Comparison of ENCODE assay signal across 1 cellular context in the genomic region with DNA sequence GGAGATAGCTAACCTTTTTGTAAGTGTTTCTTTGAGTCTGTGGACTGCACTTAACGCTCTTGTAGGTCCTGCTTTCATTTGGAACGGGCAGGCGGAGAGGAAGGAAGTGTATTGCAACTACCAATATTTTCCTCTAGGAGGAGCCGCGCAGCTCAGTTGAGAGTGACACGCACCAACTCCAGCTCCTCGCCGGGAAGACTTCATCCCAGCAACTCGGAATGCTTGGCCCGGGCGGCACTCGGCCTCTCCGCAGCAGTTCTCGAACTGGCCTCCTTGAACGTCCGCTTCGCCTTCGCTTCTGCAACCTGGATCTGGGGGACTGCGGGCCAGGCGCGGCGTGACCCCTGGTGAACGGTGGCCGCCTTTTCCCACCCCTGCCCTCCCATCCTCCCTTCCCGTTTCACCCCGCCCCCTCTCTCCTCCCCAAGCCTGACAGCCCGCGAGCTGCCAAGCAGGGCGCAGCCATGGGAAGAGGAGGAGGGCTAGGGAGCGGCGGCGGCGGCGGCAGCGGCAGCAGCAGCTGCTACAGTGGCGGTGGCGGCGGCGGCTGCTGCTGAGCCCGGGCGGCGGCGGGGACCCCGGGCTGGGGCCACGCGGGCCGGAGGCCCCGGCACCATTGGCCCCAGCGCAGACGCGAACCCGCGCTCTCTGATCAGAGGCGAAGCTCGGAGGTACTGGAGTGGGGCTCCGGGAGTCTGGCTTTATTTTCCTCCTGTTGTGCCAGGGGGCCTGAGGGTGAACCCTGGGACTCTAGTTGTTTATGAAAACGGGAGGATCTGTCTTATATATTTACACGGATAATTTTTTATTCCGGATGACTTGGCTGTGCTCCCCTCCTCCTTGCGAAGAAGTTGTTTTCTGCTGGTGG.
A peak's percentile ranks its signal among the peaks of the same experiment; 100 is the strongest.
TF ChIP-seq lines count a peak whose summit lies in the region.

A gene (plus strand): TSS at position 155 of the 868 bp plus-strand sequence. CDS start 142,436 bp downstream, outside the sequence.

TF ChIP-seq in WTC11, 78 proteins besides CTCF, POLR2A, EP300 and RAD21 (continued from another document):
- TF ChIP-seq, protein P1, sequence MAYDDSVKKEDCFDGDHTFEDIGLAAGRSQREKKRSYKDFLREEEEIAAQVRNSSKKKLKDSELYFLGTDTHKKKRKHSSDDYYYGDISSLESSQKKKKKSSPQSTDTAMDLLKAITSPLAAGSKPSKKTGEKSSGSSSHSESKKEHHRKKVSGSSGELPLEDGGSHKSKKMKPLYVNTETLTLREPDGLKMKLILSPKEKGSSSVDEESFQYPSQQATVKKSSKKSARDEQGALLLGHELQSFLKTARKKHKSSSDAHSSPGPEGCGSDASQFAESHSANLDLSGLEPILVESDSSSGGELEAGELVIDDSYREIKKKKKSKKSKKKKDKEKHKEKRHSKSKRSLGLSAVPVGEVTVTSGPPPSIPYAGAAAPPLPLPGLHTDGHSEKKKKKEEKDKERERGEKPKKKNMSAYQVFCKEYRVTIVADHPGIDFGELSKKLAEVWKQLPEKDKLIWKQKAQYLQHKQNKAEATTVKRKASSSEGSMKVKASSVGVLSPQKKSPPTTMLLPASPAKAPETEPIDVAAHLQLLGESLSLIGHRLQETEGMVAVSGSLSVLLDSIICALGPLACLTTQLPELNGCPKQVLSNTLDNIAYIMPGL (CRISPR knock-in tag; IDR thresholded peaks at IDR 0.05): 0 out of 2 replicates have a peak, but pooled peaks have one; percentile 64
- no peak for TF ChIP-seq ZNF263 (CRISPR knock-in tag; IDR thresholded peaks at IDR 0.05; ENCODE audit: low read depth)
- 0 out of 2 replicates have a peak, but pooled peaks have one; percentile 26 for TF ChIP-seq FOXK1 (CRISPR knock-in tag; IDR thresholded peaks at IDR 0.05)
- TF ChIP-seq TP53 (CRISPR knock-in tag; IDR thresholded peaks at IDR 0.05): no peak
- no peak for TF ChIP-seq ZNF138 (CRISPR knock-in tag; conservative IDR thresholded peaks at IDR 0.05)
- no peak for TF ChIP-seq GABPB1 (CRISPR knock-in tag; IDR thresholded peaks at IDR 0.05)
- TF ChIP-seq ZNF121 (CRISPR knock-in tag; IDR thresholded peaks at IDR 0.05): no peak
- TF ChIP-seq ELF4 (CRISPR knock-in tag; IDR thresholded peaks at IDR 0.05; ENCODE audit: low read depth): no peak
- TF ChIP-seq PRRX2 (CRISPR knock-in tag; IDR thresholded peaks at IDR 0.05): no peak
- TF ChIP-seq, protein P2, sequence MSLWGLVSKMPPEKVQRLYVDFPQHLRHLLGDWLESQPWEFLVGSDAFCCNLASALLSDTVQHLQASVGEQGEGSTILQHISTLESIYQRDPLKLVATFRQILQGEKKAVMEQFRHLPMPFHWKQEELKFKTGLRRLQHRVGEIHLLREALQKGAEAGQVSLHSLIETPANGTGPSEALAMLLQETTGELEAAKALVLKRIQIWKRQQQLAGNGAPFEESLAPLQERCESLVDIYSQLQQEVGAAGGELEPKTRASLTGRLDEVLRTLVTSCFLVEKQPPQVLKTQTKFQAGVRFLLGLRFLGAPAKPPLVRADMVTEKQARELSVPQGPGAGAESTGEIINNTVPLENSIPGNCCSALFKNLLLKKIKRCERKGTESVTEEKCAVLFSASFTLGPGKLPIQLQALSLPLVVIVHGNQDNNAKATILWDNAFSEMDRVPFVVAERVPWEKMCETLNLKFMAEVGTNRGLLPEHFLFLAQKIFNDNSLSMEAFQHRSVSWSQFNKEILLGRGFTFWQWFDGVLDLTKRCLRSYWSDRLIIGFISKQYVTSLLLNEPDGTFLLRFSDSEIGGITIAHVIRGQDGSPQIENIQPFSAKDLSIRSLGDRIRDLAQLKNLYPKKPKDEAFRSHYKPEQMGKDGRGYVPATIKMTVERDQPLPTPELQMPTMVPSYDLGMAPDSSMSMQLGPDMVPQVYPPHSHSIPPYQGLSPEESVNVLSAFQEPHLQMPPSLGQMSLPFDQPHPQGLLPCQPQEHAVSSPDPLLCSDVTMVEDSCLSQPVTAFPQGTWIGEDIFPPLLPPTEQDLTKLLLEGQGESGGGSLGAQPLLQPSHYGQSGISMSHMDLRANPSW (CRISPR knock-in tag; conservative IDR thresholded peaks at IDR 0.05; ENCODE audit: low read depth): no peak
- TF ChIP-seq, protein P3, sequence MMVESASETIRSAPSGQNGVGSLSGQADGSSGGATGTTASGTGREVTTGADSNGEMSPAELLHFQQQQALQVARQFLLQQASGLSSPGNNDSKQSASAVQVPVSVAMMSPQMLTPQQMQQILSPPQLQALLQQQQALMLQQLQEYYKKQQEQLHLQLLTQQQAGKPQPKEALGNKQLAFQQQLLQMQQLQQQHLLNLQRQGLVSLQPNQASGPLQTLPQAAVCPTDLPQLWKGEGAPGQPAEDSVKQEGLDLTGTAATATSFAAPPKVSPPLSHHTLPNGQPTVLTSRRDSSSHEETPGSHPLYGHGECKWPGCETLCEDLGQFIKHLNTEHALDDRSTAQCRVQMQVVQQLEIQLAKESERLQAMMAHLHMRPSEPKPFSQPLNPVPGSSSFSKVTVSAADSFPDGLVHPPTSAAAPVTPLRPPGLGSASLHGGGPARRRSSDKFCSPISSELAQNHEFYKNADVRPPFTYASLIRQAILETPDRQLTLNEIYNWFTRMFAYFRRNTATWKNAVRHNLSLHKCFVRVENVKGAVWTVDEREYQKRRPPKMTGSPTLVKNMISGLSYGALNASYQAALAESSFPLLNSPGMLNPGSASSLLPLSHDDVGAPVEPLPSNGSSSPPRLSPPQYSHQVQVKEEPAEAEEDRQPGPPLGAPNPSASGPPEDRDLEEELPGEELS (CRISPR knock-in tag; IDR thresholded peaks at IDR 0.05): no peak
- no peak for TF ChIP-seq ZNF416 (CRISPR knock-in tag; IDR thresholded peaks at IDR 0.05)
